Comparison of ENCODE assay signal across 10 cellular contexts in genomic region chr20:47263502-47264084, GRCh38.
DNase-seq lines count a peak whose midpoint lies in the region; ATAC-seq and TF ChIP-seq lines count a peak whose summit lies in the region.
"Had no signal": no experiment of that assay in that cellular context is flagged by ENCODE, and none has a peak within 500 bp of the region (broad histone marks: within the 10 kb centered on the region; RNA-seq: fewer than 3 reads in every experiment).

No MANE protein-coding gene starts in this region.

- intact Hi-C loops in activated T-helper 2 cell treated with anti-CD3 and anti-CD28 coated beads, Interferon-gamma antibody, Interleukin-2, Interleukin-4, amounts not matched to agents 10 μg/mL and 5 μg/mL and 100 μg/mL, durations not matched to agents 14 hours and 24 hours and 36 hours (cut with micrococcal nuclease) = no loop called here

- no peaks in the 10 kb centered on the region for H3K4me1 ChIP-seq in HEK293 (ENCODE audit: control insufficient read depth, insufficient read depth, low read length)
- H3K4me1 ChIP-seq in mesenchymal stem cell (ENCODE audit: control insufficient read depth, insufficient read depth, low read depth, low read length) = peaks cover 3% of the 10 kb centered on the region

- H3K9me3 ChIP-seq in HEK293 (ENCODE audit: control insufficient read depth, insufficient read depth, low read depth, low read length) = no peaks in the 10 kb centered on the region
- H3K9me3 ChIP-seq in mesenchymal stem cell (ENCODE audit: control insufficient read depth, low read length) = no peaks in the 10 kb centered on the region

- H3K4me1 Mint-ChIP-seq in activated T-helper 2 cell treated with anti-CD3 and anti-CD28 coated beads, Interferon-gamma antibody, Interleukin-2, Interleukin-4, amounts not matched to agents 10 μg/mL and 5 μg/mL and 100 μg/mL, durations not matched to agents 14 hours and 24 hours and 36 hours (ENCODE audit: low read depth) = peaks cover 9% of the 10 kb centered on the region

- H2AFZ ChIP-seq in mesenchymal stem cell (ENCODE audit: low read depth, low read length) = no peak overlapping the region
- H2AFZ ChIP-seq: parathyroid adenoma had no signal

- no peak overlapping the region for H3K4ac ChIP-seq in mesenchymal stem cell (ENCODE audit: low read depth in 1 of 2, low read length in 2 of 2)

- peaks cover 43% of the 10 kb centered on the region for H3K79me1 ChIP-seq in mesenchymal stem cell (replicated peaks; ENCODE audit: low read length, poor library complexity, severe bottlenecking)

- H4K91ac ChIP-seq in mesenchymal stem cell (ENCODE audit: low read length) = no peak overlapping the region

- H4K8ac ChIP-seq in mesenchymal stem cell (ENCODE audit: low read length) = no peak overlapping the region

- peaks cover 17 to 70% of the 10 kb centered on the region in 2 experiments for H3K36me3 ChIP-seq in HEK293 (ENCODE audit: control insufficient read depth in 2 of 2, insufficient read depth in 1 of 2, low read length in 2 of 2)
- H3K36me3 ChIP-seq in mesenchymal stem cell (ENCODE audit: control insufficient read depth in 1 of 2, insufficient read depth in 2 of 2, low read depth in 1 of 2, low read length in 2 of 2) = peaks cover 42 to 53% of the 10 kb centered on the region in 2 experiments

- peak overlapping the region; percentile 15 for H3K9ac ChIP-seq in mesenchymal stem cell (ENCODE audit: low read length)
- H3K9ac ChIP-seq: parathyroid adenoma had no signal

- no peak overlapping the region for H2AK5ac ChIP-seq in mesenchymal stem cell (ENCODE audit: low read length, severe bottlenecking)

- H3K9me3 Mint-ChIP-seq in activated T-helper 2 cell treated with anti-CD3 and anti-CD28 coated beads, Interferon-gamma antibody, Interleukin-2, Interleukin-4, amounts not matched to agents 10 μg/mL and 5 μg/mL and 100 μg/mL, durations not matched to agents 14 hours and 24 hours and 36 hours = no peaks in the 10 kb centered on the region

- peak overlapping the region; percentile 15 for H3K27ac Mint-ChIP-seq in activated T-helper 2 cell treated with anti-CD3 and anti-CD28 coated beads, Interferon-gamma antibody, Interleukin-2, Interleukin-4, amounts not matched to agents 10 μg/mL and 5 μg/mL and 100 μg/mL, durations not matched to agents 14 hours and 24 hours and 36 hours

- H3K36me3 Mint-ChIP-seq in activated T-helper 2 cell treated with anti-CD3 and anti-CD28 coated beads, Interferon-gamma antibody, Interleukin-2, Interleukin-4, amounts not matched to agents 10 μg/mL and 5 μg/mL and 100 μg/mL, durations not matched to agents 14 hours and 24 hours and 36 hours (ENCODE audit: low read depth) = peaks cover 58% of the 10 kb centered on the region

- no peak overlapping the region for H3K18ac ChIP-seq in mesenchymal stem cell (ENCODE audit: low read depth in 1 of 2, low read length in 2 of 2)

- no peak overlapping the region for H2BK5ac ChIP-seq in mesenchymal stem cell (ENCODE audit: low read depth, low read length, poor library complexity, severe bottlenecking)

- no peak overlapping the region for H3K14ac ChIP-seq in mesenchymal stem cell (ENCODE audit: low read length in 2 of 2)

- H3K27me3 Mint-ChIP-seq in activated T-helper 2 cell treated with anti-CD3 and anti-CD28 coated beads, Interferon-gamma antibody, Interleukin-2, Interleukin-4, amounts not matched to agents 10 μg/mL and 5 μg/mL and 100 μg/mL, durations not matched to agents 14 hours and 24 hours and 36 hours (ENCODE audit: low read depth) = no peaks in the 10 kb centered on the region

- no peak overlapping the region for H3K27ac ChIP-seq in HEK293 (ENCODE audit: extremely low read depth, low read depth, low read length)
- no peak overlapping the region for H3K27ac ChIP-seq in mesenchymal stem cell (ENCODE audit: low read length, poor library complexity, severe bottlenecking)
- H3K27ac ChIP-seq: parathyroid adenoma had no signal

- no peak overlapping the region for H2BK15ac ChIP-seq in mesenchymal stem cell (ENCODE audit: low read depth, poor library complexity, severe bottlenecking)

- CTCF ChIA-PET in HEK293 (lab: Yijun Ruan, JAX) = interaction anchor here (0.6 to 3.3 kb wide), 3 partner anchors 10 to 120 kb away, joined by 3 to 17 read pairs (median 12); no protein-coding TSS in a partner anchor

- no peak overlapping the region for H3K4me3 Mint-ChIP-seq in activated T-helper 2 cell treated with anti-CD3 and anti-CD28 coated beads, Interferon-gamma antibody, Interleukin-2, Interleukin-4, amounts not matched to agents 10 μg/mL and 5 μg/mL and 100 μg/mL, durations not matched to agents 14 hours and 24 hours and 36 hours (ENCODE audit: low read depth)

- TF ChIP-seq CTCF in AG10803 (conservative IDR thresholded peaks at IDR 0.05; ENCODE audit: low read length) (no peak), HEK293 (tag by site-specific recombination; IDR thresholded peaks at IDR 0.05) (no peak)

- no peak overlapping the region for H3K23ac ChIP-seq in mesenchymal stem cell (ENCODE audit: low read length in 2 of 2)

- no peak overlapping the region for H2BK120ac ChIP-seq in mesenchymal stem cell (ENCODE audit: low read depth, low read length)

- POLR2A ChIA-PET in HEK293 (lab: Yijun Ruan, JAX) = no interaction called here

- no peaks in the 10 kb centered on the region for H3K27me3 ChIP-seq in mesenchymal stem cell (ENCODE audit: control insufficient read depth in 1 of 2, insufficient read depth in 1 of 2, low read length in 2 of 2)

- no peak overlapping the region for H3K4me2 ChIP-seq in mesenchymal stem cell (ENCODE audit: low read length, poor library complexity, severe bottlenecking)

- no peak overlapping the region for H3K4me3 ChIP-seq in AG10803 (ENCODE audit: low read length)
- no peak overlapping the region for H3K4me3 ChIP-seq in HEK293 (ENCODE audit: low read depth, low read length)
- H3K4me3 ChIP-seq in mesenchymal stem cell (ENCODE audit: insufficient read depth in 1 of 2, low read depth in 1 of 2, low read length in 2 of 2) = peak overlapping the region in 1 of 2 experiments; percentile 30

- DNase-seq in AG10803 (ENCODE audit: low read depth) (peak; percentile 38), mesenchymal stem cell (no peak), retina (no peak)
- DNase-seq in activated T-helper 2 cell treated with anti-CD3 and anti-CD28 coated beads, Interferon-gamma antibody, Interleukin-2, Interleukin-4, amounts not matched to agents 10 μg/mL and 5 μg/mL and 100 μg/mL, durations not matched to agents 14 hours and 24 hours and 36 hours (ENCODE audit: low spot score) = no peak
- DNase-seq in activated CD8-positive, alpha-beta memory T cell treated with anti-CD3 and anti-CD28 coated beads, Interleukin-2, amount 50 U/mL, for 48 hours = no peak
- DNase-seq: activated gamma-delta T cell treated with Interleukin-2 at 50 U/mL for 16 hours had no signal

- ATAC-seq in GM18868 (IDR thresholded peaks at IDR 0.05; ENCODE audit: unreplicated experiment) (no peak), HG03521 (IDR thresholded peaks at IDR 0.05; ENCODE audit: unreplicated experiment) (no peak)

- WGBS in mesenchymal stem cell = 93% methylated on average over 4 of the region's 5 CpGs

- H2BK12ac ChIP-seq in mesenchymal stem cell (ENCODE audit: low read length in 2 of 2) = no peak overlapping the region

TF ChIP-seq in HEK293, 187 proteins besides CTCF, POLR2A, EP300 and RAD21:
- TF ChIP-seq SP7 (tag by site-specific recombination; IDR thresholded peaks at IDR 0.05) = peak; percentile 30; the same call in 1 of the 2 replicates
- TF ChIP-seq KLF9 (tag by site-specific recombination; IDR thresholded peaks at IDR 0.05; ENCODE audit: low read depth) = no peak
